ENCODE assay signal across 25 cellular contexts in the genomic region with DNA sequence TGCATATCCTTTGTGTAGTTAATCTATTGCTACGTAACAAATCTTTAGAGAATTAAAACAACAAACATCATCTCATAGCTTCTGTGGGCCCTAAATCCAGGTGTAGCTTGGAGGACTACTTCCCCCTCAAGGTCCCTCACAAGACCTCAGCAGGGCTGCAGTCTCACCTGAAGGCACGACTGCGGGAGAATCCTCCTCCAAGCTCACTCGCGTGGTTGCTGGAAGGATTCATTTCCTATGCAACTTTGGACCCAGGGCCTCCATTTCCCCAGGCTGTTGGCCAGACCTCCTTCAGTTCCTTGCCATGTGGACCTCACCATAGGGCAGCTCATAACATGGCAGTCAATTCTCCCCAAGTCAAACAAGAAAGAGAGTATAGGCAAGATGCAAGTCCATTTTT.
DNase-seq lines count a peak whose midpoint lies in the region; ATAC-seq, FAIRE-seq and TF ChIP-seq lines count a peak whose summit lies in the region.
"Had no signal": no experiment of that assay in that cellular context is flagged by ENCODE, and none has a peak within 500 bp of the region (broad histone marks: within the 10 kb centered on the region; RNA-seq: fewer than 3 reads in every experiment).

No MANE protein-coding gene starts in this region.

- intact Hi-C loops in Right ventricle myocardium inferior (cut with DNase I) (no loop called here), heart right ventricle (cut with DNase I) (no loop called here), kidney (cut with DNase I) (no loop called here), posterior vena cava (cut with DNase I) (no loop called here)

- no peak for TF ChIP-seq POLR2A in upper lobe of left lung (IDR thresholded peaks at IDR 0.05)

- TF ChIP-seq CTCF in heart right ventricle (IDR thresholded peaks at IDR 0.05), result no peak
- TF ChIP-seq CTCF in kidney (IDR thresholded peaks at IDR 0.05; ENCODE audit: borderline replicate concordance, extremely low read depth, insufficient read depth), result no peak
- TF ChIP-seq CTCF in upper lobe of left lung (IDR thresholded peaks at IDR 0.05), result no peak

- H3K27me3 ChIP-seq in heart right ventricle, result peaks cover 0 to 12% (median 0%) of the 10 kb centered on the region in 7 donors
- no peaks in the 10 kb centered on the region for H3K27me3 ChIP-seq in upper lobe of left lung
- H3K27me3 ChIP-seq: BE2C; BLaER1 treated with 17β-estradiol and CSF1 and Interleukin-3, amounts not matched to agents 10 nM and 100 nM had no signal

- no peak for FAIRE-seq in kidney (lab: Jason Lieb, UNC)
- FAIRE-seq: A549, D721Med, GM12878, GM18507 had no signal

- H3K27ac ChIP-seq in heart right ventricle (no peak overlapping the region), kidney (ENCODE audit: low read depth in 2 of 2, low read length in 2 of 2) (no peak overlapping the region), upper lobe of left lung (no peak overlapping the region)
- H3K27ac ChIP-seq: A549; BLaER1 treated with 17β-estradiol and CSF1 and Interleukin-3, amounts not matched to agents 10 nM and 100 nM had no signal

- no peaks in the 10 kb centered on the region for H3K36me3 ChIP-seq in heart right ventricle
- no peaks in the 10 kb centered on the region for H3K36me3 ChIP-seq in kidney (ENCODE audit: control insufficient read depth in 1 of 2, insufficient read depth in 2 of 2, low read length in 2 of 2)
- no peaks in the 10 kb centered on the region for H3K36me3 ChIP-seq in upper lobe of left lung
- H3K36me3 ChIP-seq: BE2C had no signal

- H3K9ac ChIP-seq in kidney (ENCODE audit: low read length in 2 of 2), result no peak overlapping the region
- H3K9ac ChIP-seq: BLaER1 treated with 17β-estradiol and CSF1 and Interleukin-3, amounts not matched to agents 10 nM and 100 nM had no signal

- DNase-seq in Right ventricle myocardium inferior (ENCODE audit: missing footprints) (peak; percentile 8), heart right ventricle (no peak), kidney (peak; percentile 19), posterior vena cava (ENCODE audit: low spot score) (peak; percentile 50), upper lobe of left lung (no peak), NOMO-1 treated with dmso at 0.1 percent for 144 hours (lab: John Stamatoyannopoulos, UW; ENCODE audit: unreplicated experiment) (no peak), cortex of kidney (lab: John Stamatoyannopoulos, UW) (no peak)
- DNase-seq: 8988T; ACHN; AML-193; BE2C; CD4-positive, alpha-beta T cell; CD8-positive, alpha-beta memory T cell; DMS 273 treated with DMSO at 0.1 percent for 48 hours; DMS79; EL; GDM1; H9 had no signal

- TF ChIP-seq EP300 in upper lobe of left lung (IDR thresholded peaks at IDR 0.05), result no peak

- ATAC-seq in Right ventricle myocardium inferior (no peak), heart right ventricle (no peak), upper lobe of left lung (ENCODE audit: low FRiP score in 2 of 2) (no peak)
- ATAC-seq: A549, GM12878, GM23338, HCT116 had no signal

- 91 to 97% methylated on average over 5 of the region's 5 CpGs for WGBS in heart right ventricle, 2 donors
- WGBS in upper lobe of left lung, 2 donors, result 90 to 95% methylated on average over 5 of the region's 5 CpGs

- no peak overlapping the region for H3K4me3 ChIP-seq in heart right ventricle
- no peak overlapping the region for H3K4me3 ChIP-seq in kidney (ENCODE audit: low read length in 2 of 2)
- H3K4me3 ChIP-seq in upper lobe of left lung, result no peak overlapping the region
- H3K4me3 ChIP-seq: A549; BLaER1 treated with 17β-estradiol and CSF1 and Interleukin-3, amounts not matched to agents 10 nM and 100 nM; GM12878; GM23338 had no signal

- peaks cover 0 to 12% (median 0%) of the 10 kb centered on the region in 9 donors for H3K4me1 ChIP-seq in heart right ventricle
- no peaks in the 10 kb centered on the region for H3K4me1 ChIP-seq in kidney (ENCODE audit: control insufficient read depth in 1 of 2, insufficient read depth in 1 of 2, low read depth in 1 of 2, low read length in 2 of 2)
- H3K4me1 ChIP-seq in upper lobe of left lung, result no peaks in the 10 kb centered on the region
- H3K4me1 ChIP-seq: A549 had no signal

- H3K9me3 ChIP-seq in heart right ventricle (peaks cover 0 to 34% (median 6%) of the 10 kb centered on the region in 11 donors), kidney (ENCODE audit: control insufficient read depth in 1 of 2, low read length in 2 of 2) (peaks cover 2 to 7% of the 10 kb centered on the region in 2 donors), upper lobe of left lung (peaks cover 0 to 6% (median 4%) of the 10 kb centered on the region in 4 donors)
- H3K9me3 ChIP-seq: BE2C had no signal

Comparison
In these comparisons a context has a peak if more than half of its experiments do, and no peak if none do; other contexts are left out.
1. DNase-seq: peak in Right ventricle myocardium inferior (single experiment), kidney (single experiment) and posterior vena cava (single experiment); none in heart right ventricle (0 of 2), upper lobe of left lung (0 of 2), NOMO-1 treated with dmso at 0.1 percent for 144 hours (single experiment) and cortex of kidney (single experiment).